25 cellular contexts compared by ENCODE assay signal in the genomic region with DNA sequence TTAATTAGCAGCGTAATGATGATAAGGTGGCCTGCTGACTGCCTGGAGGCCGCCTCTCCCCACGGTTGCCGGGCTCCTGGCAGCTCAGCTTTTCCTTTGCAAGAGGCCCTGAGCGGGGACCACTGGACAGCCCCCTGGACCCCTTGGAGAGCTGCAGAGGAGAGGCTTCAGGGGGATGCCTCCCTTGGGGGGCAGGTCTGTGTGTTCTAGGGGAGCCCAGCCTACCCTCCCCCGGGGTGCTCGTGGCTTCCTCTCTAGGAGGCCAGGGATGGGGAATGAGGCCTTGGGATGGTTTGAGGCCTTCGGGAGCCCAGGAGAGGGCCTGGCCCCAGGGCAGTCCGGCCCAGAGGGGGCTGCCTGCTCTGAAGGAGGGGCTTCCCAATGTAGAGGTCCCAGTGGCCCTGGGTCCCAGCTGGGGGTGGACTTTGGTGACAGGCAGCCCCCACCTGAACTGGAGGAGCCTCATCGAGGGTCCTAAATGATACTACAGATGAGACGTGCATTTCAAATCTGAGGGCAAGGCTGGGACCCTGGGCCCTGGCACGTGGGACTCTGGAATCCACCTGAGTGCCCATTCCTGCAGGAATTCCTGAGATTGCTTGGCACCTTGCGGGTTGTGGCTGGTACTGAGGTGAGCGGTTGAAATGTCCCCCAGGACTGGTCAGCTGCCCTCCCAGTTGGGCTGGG.
A peak's percentile ranks its signal among the peaks of the same experiment; 100 is the strongest.
DNase-seq lines count a peak whose midpoint lies in the region; ATAC-seq and TF ChIP-seq lines count a peak whose summit lies in the region.
"Had no signal": no experiment of that assay in that cellular context is flagged by ENCODE, and none has a peak within 500 bp of the region (broad histone marks: within the 10 kb centered on the region; RNA-seq: fewer than 3 reads in every experiment).

No MANE protein-coding gene starts in this region.

- H3K4me3 Mint-ChIP-seq in GM23338 (peak overlapping the region; percentile 66), glutamatergic neuron (ENCODE audit: unreplicated experiment) (peak overlapping the region; percentile 82)
- H3K4me3 Mint-ChIP-seq: activated CD8-positive, alpha-beta T cell treated with anti-CD3 and anti-CD28 coated beads, Interleukin-2, amount 10 ng/mL, durations not matched to agents 7 days and 5 days; activated T-cell treated with anti-CD3 and anti-CD28 coated beads, Interleukin-2, amount 50 U/mL, for 24 hours; central memory CD8-positive, alpha-beta T cell had no signal

- H3K27ac Mint-ChIP-seq in GM23338 (no peak overlapping the region), glutamatergic neuron (ENCODE audit: unreplicated experiment) (no peak overlapping the region)
- H3K27ac Mint-ChIP-seq: activated CD8-positive, alpha-beta T cell treated with anti-CD3 and anti-CD28 coated beads, Interleukin-2, amount 10 ng/mL, durations not matched to agents 7 days and 5 days; activated T-cell treated with anti-CD3 and anti-CD28 coated beads, Interleukin-2, amount 50 U/mL, for 24 hours had no signal

- intact Hi-C loops in posterior vena cava (cut with DNase I) = no loop called here

- no peak overlapping the region for H3K27ac ChIP-seq in GM23338 (ENCODE audit: low read depth)
- H3K27ac ChIP-seq: ascending aorta, dorsolateral prefrontal cortex, thyroid gland had no signal

- no peak overlapping the region for H2AFZ ChIP-seq in GM23338

- H3K9me3 Mint-ChIP-seq in GM23338 (peaks cover 7% of the 10 kb centered on the region; the same call in 2 of the 3 replicates), glutamatergic neuron (ENCODE audit: unreplicated experiment) (peaks cover 6% of the 10 kb centered on the region)

- peak overlapping the region; percentile 53; the same call in 1 of the 2 replicates for H3K4me3 ChIP-seq in GM23338
- H3K4me3 ChIP-seq: ascending aorta, thyroid gland had no signal

- no peak for TF ChIP-seq CTCF in GM23338 (conservative IDR thresholded peaks at IDR 0.05; ENCODE audit: low read depth in 2 of 2)
- no peak for TF ChIP-seq CTCF in glutamatergic neuron (IDR thresholded peaks at IDR 0.05; ENCODE audit: partially characterized antibody, unreplicated experiment)

- H3K9me2 ChIP-seq in GM23338 (ENCODE audit: insufficient read depth) = no peaks in the 10 kb centered on the region

- peaks cover 29% of the 10 kb centered on the region for H3K27me3 ChIP-seq in GM23338 (ENCODE audit: insufficient read depth)

- H3K4me1 Mint-ChIP-seq in GM23338 = peaks cover 4% of the 10 kb centered on the region
- H3K4me1 Mint-ChIP-seq in glutamatergic neuron (ENCODE audit: low read depth, unreplicated experiment) = peaks cover 2% of the 10 kb centered on the region
- H3K4me1 Mint-ChIP-seq: central memory CD8-positive, alpha-beta T cell had no signal

- H3K36me3 Mint-ChIP-seq in GM23338 (ENCODE audit: low read depth) (no peaks in the 10 kb centered on the region), glutamatergic neuron (ENCODE audit: unreplicated experiment) (peaks cover 7% of the 10 kb centered on the region)

- peak; percentile 3 for DNase-seq in activated CD8-positive, alpha-beta memory T cell treated with anti-CD3 and anti-CD28 coated beads, Interleukin-2, amount 50 U/mL, for 4 hours
- no peak for DNase-seq in activated CD8-positive, alpha-beta memory T cell treated with anti-CD3 and anti-CD28 coated beads for 24 hours
- DNase-seq in GM23338 (ENCODE audit: low spot score) = no peak
- peak; percentile 23 for DNase-seq in glutamatergic neuron
- peak; percentile 72 for DNase-seq in posterior vena cava (ENCODE audit: low spot score)
- DNase-seq in NCI-H446 (lab: John Stamatoyannopoulos, UW) = no peak
- no peak for DNase-seq in GDM1 (lab: John Stamatoyannopoulos, UW)
- DNase-seq: 8988T; activated CD8-positive, alpha-beta T cell treated with anti-CD3 and anti-CD28 coated beads, Interleukin-2, amount 10 ng/mL, durations not matched to agents 7 days and 5 days; activated naive CD4-positive, alpha-beta T cell treated with Interleukin-2 at 50 U/mL for 16 hours; activated T-cell treated with anti-CD3 and anti-CD28 coated beads, Interleukin-2, amount 50 U/mL, for 24 hours; COR-L47; KG1; mesenchymal stem cell; NCI-H1436; NCI-H2107; OCI-M1; retina; stimulated activated CD4-positive, alpha-beta T cell treated with anti-CD3 and anti-CD28 coated beads, Interleukin-4, amount 100 ng/mL, for 4 hours; stimulated activated naive CD4-positive, alpha-beta T cell treated with Interleukin-2 at 50 U/mL for 16 hours; thyroid gland had no signal

- peak overlapping the region; percentile 83 for H3K4me2 ChIP-seq in GM23338

- ATAC-seq in GM23338 = no peak
- ATAC-seq in GM21717 (IDR thresholded peaks at IDR 0.05; ENCODE audit: unreplicated experiment) = no peak
- ATAC-seq: activated CD8-positive, alpha-beta T cell treated with anti-CD3 and anti-CD28 coated beads, Interleukin-2, amount 10 ng/mL, durations not matched to agents 7 days and 5 days had no signal

- no peaks in the 10 kb centered on the region for H3K79me2 ChIP-seq in GM23338 (replicated peaks; ENCODE audit: insufficient read depth)

- H3K4me1 ChIP-seq in GM23338 (ENCODE audit: insufficient read depth) = peaks cover 8% of the 10 kb centered on the region; the same call in 1 of the 2 replicates
- H3K4me1 ChIP-seq: ascending aorta, thyroid gland had no signal

- H3F3A ChIP-seq in GM23338 (replicated peaks; ENCODE audit: low read depth) = no peaks in the 10 kb centered on the region

- H4K20me1 ChIP-seq in GM23338 (replicated peaks; ENCODE audit: insufficient read depth) = peaks cover 1% of the 10 kb centered on the region; the same call in 1 of the 2 replicates

- no peaks in the 10 kb centered on the region for H3K36me3 ChIP-seq in GM23338 (ENCODE audit: insufficient read depth)
- H3K36me3 ChIP-seq: ascending aorta, thyroid gland had no signal

- H3K27me3 Mint-ChIP-seq in GM23338 (ENCODE audit: insufficient read depth, low read depth, poor library complexity) = peaks cover 33% of the 10 kb centered on the region
- H3K27me3 Mint-ChIP-seq in glutamatergic neuron (ENCODE audit: unreplicated experiment) = peaks cover 19% of the 10 kb centered on the region

TF ChIP-seq in GM23338, 12 proteins besides CTCF, POLR2A, EP300 and RAD21:
- no peak for TF ChIP-seq POLR2AphosphoS5 (IDR thresholded peaks at IDR 0.05; ENCODE audit: low read depth)
- no peak for TF ChIP-seq ZNF331 (CRISPR knock-in tag; IDR thresholded peaks at IDR 0.05; ENCODE audit: low read depth)
- TF ChIP-seq STAT1 (IDR thresholded peaks at IDR 0.05; ENCODE audit: unreplicated experiment) = no peak
- no peak for TF ChIP-seq EZH2 (IDR thresholded peaks at IDR 0.05; ENCODE audit: low read depth, unreplicated experiment)
- TF ChIP-seq ZNF114 (CRISPR knock-in tag; IDR thresholded peaks at IDR 0.05) = no peak
- TF ChIP-seq, protein P1, sequence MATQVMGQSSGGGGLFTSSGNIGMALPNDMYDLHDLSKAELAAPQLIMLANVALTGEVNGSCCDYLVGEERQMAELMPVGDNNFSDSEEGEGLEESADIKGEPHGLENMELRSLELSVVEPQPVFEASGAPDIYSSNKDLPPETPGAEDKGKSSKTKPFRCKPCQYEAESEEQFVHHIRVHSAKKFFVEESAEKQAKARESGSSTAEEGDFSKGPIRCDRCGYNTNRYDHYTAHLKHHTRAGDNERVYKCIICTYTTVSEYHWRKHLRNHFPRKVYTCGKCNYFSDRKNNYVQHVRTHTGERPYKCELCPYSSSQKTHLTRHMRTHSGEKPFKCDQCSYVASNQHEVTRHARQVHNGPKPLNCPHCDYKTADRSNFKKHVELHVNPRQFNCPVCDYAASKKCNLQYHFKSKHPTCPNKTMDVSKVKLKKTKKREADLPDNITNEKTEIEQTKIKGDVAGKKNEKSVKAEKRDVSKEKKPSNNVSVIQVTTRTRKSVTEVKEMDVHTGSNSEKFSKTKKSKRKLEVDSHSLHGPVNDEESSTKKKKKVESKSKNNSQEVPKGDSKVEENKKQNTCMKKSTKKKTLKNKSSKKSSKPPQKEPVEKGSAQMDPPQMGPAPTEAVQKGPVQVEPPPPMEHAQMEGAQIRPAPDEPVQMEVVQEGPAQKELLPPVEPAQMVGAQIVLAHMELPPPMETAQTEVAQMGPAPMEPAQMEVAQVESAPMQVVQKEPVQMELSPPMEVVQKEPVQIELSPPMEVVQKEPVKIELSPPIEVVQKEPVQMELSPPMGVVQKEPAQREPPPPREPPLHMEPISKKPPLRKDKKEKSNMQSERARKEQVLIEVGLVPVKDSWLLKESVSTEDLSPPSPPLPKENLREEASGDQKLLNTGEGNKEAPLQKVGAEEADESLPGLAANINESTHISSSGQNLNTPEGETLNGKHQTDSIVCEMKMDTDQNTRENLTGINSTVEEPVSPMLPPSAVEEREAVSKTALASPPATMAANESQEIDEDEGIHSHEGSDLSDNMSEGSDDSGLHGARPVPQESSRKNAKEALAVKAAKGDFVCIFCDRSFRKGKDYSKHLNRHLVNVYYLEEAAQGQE (IDR thresholded peaks at IDR 0.05; ENCODE audit: unreplicated experiment) = no peak
- no peak for TF ChIP-seq EZH2phosphoT487 (IDR thresholded peaks at IDR 0.05; ENCODE audit: unreplicated experiment)
- TF ChIP-seq, protein P2, sequence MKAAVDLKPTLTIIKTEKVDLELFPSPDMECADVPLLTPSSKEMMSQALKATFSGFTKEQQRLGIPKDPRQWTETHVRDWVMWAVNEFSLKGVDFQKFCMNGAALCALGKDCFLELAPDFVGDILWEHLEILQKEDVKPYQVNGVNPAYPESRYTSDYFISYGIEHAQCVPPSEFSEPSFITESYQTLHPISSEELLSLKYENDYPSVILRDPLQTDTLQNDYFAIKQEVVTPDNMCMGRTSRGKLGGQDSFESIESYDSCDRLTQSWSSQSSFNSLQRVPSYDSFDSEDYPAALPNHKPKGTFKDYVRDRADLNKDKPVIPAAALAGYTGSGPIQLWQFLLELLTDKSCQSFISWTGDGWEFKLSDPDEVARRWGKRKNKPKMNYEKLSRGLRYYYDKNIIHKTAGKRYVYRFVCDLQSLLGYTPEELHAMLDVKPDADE (IDR thresholded peaks at IDR 0.05) = no peak

Comparison
In these comparisons a context has a peak if more than half of its experiments do, and no peak if none do; other contexts are left out.
1. DNase-seq: peak in activated CD8-positive, alpha-beta memory T cell treated with anti-CD3 and anti-CD28 coated beads, Interleukin-2, amount 50 U/mL, for 4 hours (single experiment), glutamatergic neuron (single experiment) and posterior vena cava (single experiment); none in activated CD8-positive, alpha-beta memory T cell treated with anti-CD3 and anti-CD28 coated beads for 24 hours (single experiment), GM23338 (single experiment), NCI-H446 (0 of 2) and GDM1 (single experiment).